In the genomic region with DNA sequence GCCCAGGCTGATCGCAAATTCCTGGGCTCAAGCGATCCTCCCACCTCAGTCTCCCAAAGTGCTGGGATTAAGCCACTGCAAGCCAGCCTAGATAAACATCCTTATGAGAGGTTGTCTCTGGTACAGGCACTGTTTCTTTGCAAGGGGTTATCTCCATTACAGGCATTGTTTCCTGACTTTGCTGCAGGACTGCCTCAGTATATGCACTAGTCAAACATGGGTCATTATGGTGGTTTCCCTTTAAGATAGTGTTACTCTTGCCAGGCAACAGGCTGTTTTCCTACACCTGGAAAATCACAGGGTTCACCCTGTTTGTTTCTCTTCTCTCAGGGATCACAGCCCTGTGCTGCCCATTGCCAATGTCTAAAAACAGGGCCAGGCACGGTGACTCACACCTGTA, we compare ENCODE assay signal across 22 cellular contexts. TPM values are rescaled to one million over a fixed set of nuclear protein-coding genes. Genes with fewer than 3 reads are reported as not detected.
DNase-seq lines count a peak whose midpoint lies in the region; ATAC-seq and TF ChIP-seq lines count a peak whose summit lies in the region.
"Had no signal": no experiment of that assay in that cellular context is flagged by ENCODE, and none has a peak within 500 bp of the region (broad histone marks: within the 10 kb centered on the region; RNA-seq: fewer than 3 reads in every experiment).

No MANE protein-coding gene starts in this region.

- H3K27me3 ChIP-seq in PC-9 (ENCODE audit: insufficient read depth, low read depth) (no peaks in the 10 kb centered on the region), mucosa of rectum (ENCODE audit: control insufficient read depth in 2 of 2, insufficient read depth in 2 of 2, low read length in 2 of 2) (no peaks in the 10 kb centered on the region), aorta (ENCODE audit: control insufficient read depth in 1 of 2, insufficient read depth in 2 of 2, low read length in 1 of 2) (no peaks in the 10 kb centered on the region)
- H3K27me3 ChIP-seq: MG63 had no signal

- H2AFZ ChIP-seq in PC-9 = no peak overlapping the region

- H3F3A ChIP-seq in PC-9 (ENCODE audit: insufficient read depth, low read depth) = peaks cover 51% of the 10 kb centered on the region

- POLR2A ChIA-PET in PC-9 (lab: Charles Lee; ENCODE audit: unreplicated experiment) = no interaction called here

- no TSS peak for BruUV-seq in PC-9 (replicated peaks; lab: Mats Ljungman, UMichigan)

- TF ChIP-seq CTCF in PC-9 (conservative IDR thresholded peaks at IDR 0.05) (no peak), GM13976 (IDR thresholded peaks at IDR 0.05; ENCODE audit: borderline replicate concordance, control extremely low read depth, extremely low read depth, insufficient read depth, missing control alignments) (no peak)

- in situ Hi-C loops in GM13976 (cut with MboI; ENCODE audit: low sequenced_read_pairs, unreplicated experiment) = loop anchor here (25.0 kb wide), 1 partner anchor 163 kb away; no protein-coding TSS in a partner anchor

- no peaks in the 10 kb centered on the region for H3K79me2 ChIP-seq in PC-9 (ENCODE audit: low read depth)

- H3K4me2 ChIP-seq in PC-9 = no peak overlapping the region

- H3K9me3 ChIP-seq in PC-9 (ENCODE audit: insufficient read depth, low read depth) (peaks cover 33% of the 10 kb centered on the region), mucosa of rectum (ENCODE audit: control insufficient read depth in 2 of 2, low read length in 2 of 2) (no peaks in the 10 kb centered on the region), aorta (ENCODE audit: control insufficient read depth, low read length) (no peaks in the 10 kb centered on the region)

- intact Hi-C loops in PC-9 (cut with micrococcal nuclease; ENCODE audit: unreplicated experiment) = no loop called here
- intact Hi-C loops in aorta (cut with DNase I) = no loop called here

- no peak overlapping the region for H3K4me3 ChIP-seq in PC-9
- H3K4me3 ChIP-seq in mucosa of rectum (ENCODE audit: low read length in 2 of 2) = no peak overlapping the region
- no peak overlapping the region for H3K4me3 ChIP-seq in aorta (ENCODE audit: low read length in 2 of 2)
- H3K4me3 ChIP-seq: MG63 had no signal

- H3K27ac ChIP-seq in PC-9 (peak overlapping the region; percentile 92), mucosa of rectum (ENCODE audit: low read depth in 2 of 2, low read length in 2 of 2) (peak overlapping the region; percentile 46 to 70), aorta (ENCODE audit: low read depth in 1 of 2, low read length in 2 of 2) (peak overlapping the region in 1 of 2 donors; percentile 21)
- H3K27ac ChIP-seq: C4-2B, RWPE1 had no signal

- H4K20me1 ChIP-seq in PC-9 (ENCODE audit: insufficient read depth) = no peaks in the 10 kb centered on the region

- H3K4me1 ChIP-seq in PC-9 (replicated peaks; ENCODE audit: insufficient read depth) = peaks cover 73% of the 10 kb centered on the region
- peaks cover 0 to 7% of the 10 kb centered on the region in 2 donors for H3K4me1 ChIP-seq in mucosa of rectum (ENCODE audit: control insufficient read depth in 2 of 2, insufficient read depth in 2 of 2, low read length in 2 of 2)
- no peaks in the 10 kb centered on the region for H3K4me1 ChIP-seq in aorta (ENCODE audit: control insufficient read depth in 1 of 2, insufficient read depth in 2 of 2, low read length in 2 of 2)

- 3 to 8% methylated on average over 3 of the region's 3 CpGs for WGBS in aorta, 2 donors

- no peak overlapping the region for H3K9ac ChIP-seq in mucosa of rectum (ENCODE audit: low read depth in 1 of 2, low read length in 2 of 2)

- DNase-seq in PC-9 (peak in 1 of 2 experiments; percentile 34), dermis blood vessel endothelial cell (peak; percentile 35), aorta (no peak), GM13976 (ENCODE audit: low spot score) (no peak), NCI-H1417 (lab: John Stamatoyannopoulos, UW) (no peak), pons (ENCODE audit: low spot score) (no peak)
- DNase-seq: ACHN, DMS 273 treated with DMSO at 0.1 percent for 48 hours, DND-41, IMR-90, Kasumi-1, MG63, NCI-H1105, NCI-H1694 treated with DMSO at 0.1 percent for 48 hours, NCI-H510A, NCI-H748 treated with DMSO at 0.1 percent for 48 hours, OCI-M1, SIG-M5 had no signal

- H3K9me2 ChIP-seq in PC-9 (ENCODE audit: insufficient read depth) = no peaks in the 10 kb centered on the region

- ATAC-seq in aorta (ENCODE audit: low FRiP score) = peak; percentile 52

- no peaks in the 10 kb centered on the region for H3K36me3 ChIP-seq in PC-9 (ENCODE audit: low read depth)
- H3K36me3 ChIP-seq in mucosa of rectum (ENCODE audit: control insufficient read depth in 2 of 2, insufficient read depth in 2 of 2, low read length in 2 of 2) = no peaks in the 10 kb centered on the region
- no peaks in the 10 kb centered on the region for H3K36me3 ChIP-seq in aorta (ENCODE audit: control insufficient read depth in 1 of 2, insufficient read depth in 2 of 2, low read length in 1 of 2)
- H3K36me3 ChIP-seq: MG63 had no signal

- CTCF ChIA-PET in PC-9 (lab: Charles Lee) = no interaction called here

RNA-seq across cellular contexts. Expression of a gene that starts 7.8 kb away (rescaled TPM):
- total RNA-seq in PC-9 (2021) = 123 and 126 TPM in 2 replicates
- total RNA-seq in dermis blood vessel endothelial cell = 107 and 163 TPM in 2 replicates
- 100 to 1,000 TPM in 1 of 2 donors, 10 to 100 TPM in 1; 86.7 to 124 TPM for total RNA-seq in aorta
- 100 to 1,000 TPM; 143 to 160 TPM for polyA plus RNA-seq in aorta

RNA-seq across cellular contexts. Expression of a gene that starts 24.0 kb away (rescaled TPM):
- total RNA-seq in PC-9 (2021) (41.2 and 59.7 TPM in 2 replicates), dermis blood vessel endothelial cell (48.3 and 50.2 TPM in 2 replicates), aorta (10 to 100 TPM; 27.5 to 31.4 TPM)
- 10 to 100 TPM in 1 of 2 donors, 1 to 10 TPM in 1; 5.0 to 10.3 TPM for polyA plus RNA-seq in aorta

RNA-seq across cellular contexts. Expression of a gene that starts 35.6 kb away (rescaled TPM):
- 133 and 149 TPM in 2 replicates for total RNA-seq in PC-9 (2021)
- total RNA-seq in dermis blood vessel endothelial cell = 27.9 and 47.3 TPM in 2 replicates
- 10 to 100 TPM; 46.8 to 60.9 TPM for total RNA-seq in aorta
- 10 to 100 TPM; 69.2 to 75.5 TPM for polyA plus RNA-seq in aorta

RNA-seq across cellular contexts. Expression of a gene that starts 35.8 kb away (rescaled TPM):
- 31.5 and 35.8 TPM in 2 replicates for total RNA-seq in PC-9 (2021)
- 9.8 and 14.1 TPM in 2 replicates for total RNA-seq in dermis blood vessel endothelial cell
- total RNA-seq in aorta = 10 to 100 TPM in 1 of 2 donors, 1 to 10 TPM in 1; 9.7 to 19.2 TPM
- polyA plus RNA-seq in aorta = 10 to 100 TPM; 12.3 to 15.0 TPM

RNA-seq across cellular contexts. Expression of a gene that starts 58.9 kb away (rescaled TPM):
- total RNA-seq in PC-9 (2021) (0.85 and 1.2 TPM in 2 replicates), dermis blood vessel endothelial cell (14.7 and 15.0 TPM in 2 replicates), aorta (10 to 100 TPM; 13.3 to 32.4 TPM)
- 1 to 10 TPM; 1.1 to 8.3 TPM for polyA plus RNA-seq in aorta
- total RNA-seq: H4 had no signal
